In genomic region chr17:15171433-15172047, GRCh38 we compare ENCODE assay signal across 8 cellular contexts.
DNase-seq lines count a peak whose midpoint lies in the region; ATAC-seq lines count a peak whose summit lies in the region.

No MANE protein-coding gene starts in this region.

- no peak overlapping the region for H3K4ac ChIP-seq in trophoblast cell (ENCODE audit: low read depth, low read length)

- no peak overlapping the region for H3K18ac ChIP-seq in trophoblast cell (ENCODE audit: low read length)

- no peak overlapping the region for H2AK5ac ChIP-seq in trophoblast cell (ENCODE audit: low read length)

- DNase-seq in C1 segment of cervical spinal cord (lab: John Stamatoyannopoulos, UW) (peak in 11 of 14 donors; percentile 4 to 64 (median 18)), GM19238 (ENCODE audit: insufficient read length, low spot score) (peak; percentile 10), MV-4-11 (lab: John Stamatoyannopoulos, UW) (peak; percentile 55), Right ventricle myocardium superior (peak; percentile 75), trophoblast cell (peak; percentile 61 to 79), GDM1 (lab: John Stamatoyannopoulos, UW) (no peak)

- H3K27me3 Mint-ChIP-seq in activated T-helper 17 cell treated with anti-CD3 and anti-CD28 coated beads, Interleukin-2, amount 50 U/mL, for 72 hours, result peaks cover 16% of the 10 kb centered on the region

- H3K4me3 ChIP-seq in trophoblast cell (ENCODE audit: low read depth, low read length), result no peak overlapping the region

- H3K27ac ChIP-seq in trophoblast cell (ENCODE audit: low read depth, low read length), result no peak overlapping the region

- ATAC-seq in activated T-helper 17 cell treated with anti-CD3 and anti-CD28 coated beads, Interleukin-2, amount 50 U/mL, for 72 hours (replicated peaks), result peak; percentile 31
- ATAC-seq in Right ventricle myocardium superior (ENCODE audit: poor library complexity) (peak; percentile 96), GM19035 (IDR thresholded peaks at IDR 0.05; ENCODE audit: unreplicated experiment) (no peak)

- WGBS in trophoblast cell (ENCODE audit: extremely low coverage, insufficient coverage, insufficient read length), result no CpG with 5 or more reads among the region's 7 CpGs

- H2BK120ac ChIP-seq in trophoblast cell (ENCODE audit: insufficient read depth, low read length, poor library complexity), result no peak overlapping the region

- H3K4me1 Mint-ChIP-seq in activated T-helper 17 cell treated with anti-CD3 and anti-CD28 coated beads, Interleukin-2, amount 50 U/mL, for 72 hours, result no peaks in the 10 kb centered on the region

- H2AFZ ChIP-seq in trophoblast cell (ENCODE audit: insufficient read depth, low read length, poor library complexity), result no peak overlapping the region

- no peak overlapping the region for H4K12ac ChIP-seq in trophoblast cell (ENCODE audit: low read depth, low read length)

- no peak overlapping the region for H4K91ac ChIP-seq in trophoblast cell (ENCODE audit: low read depth, low read length)

- H3K14ac ChIP-seq in trophoblast cell (ENCODE audit: low read length), result no peak overlapping the region

- H3K4me2 ChIP-seq in trophoblast cell (ENCODE audit: low read length), result no peak overlapping the region

- H3K23ac ChIP-seq in trophoblast cell (ENCODE audit: low read length), result no peak overlapping the region

- H3K79me1 ChIP-seq in trophoblast cell (ENCODE audit: low read length), result no peaks in the 10 kb centered on the region

- H3K4me3 Mint-ChIP-seq in activated T-helper 17 cell treated with anti-CD3 and anti-CD28 coated beads, Interleukin-2, amount 50 U/mL, for 72 hours, result no peak overlapping the region

- no peak overlapping the region for H3K27ac Mint-ChIP-seq in activated T-helper 17 cell treated with anti-CD3 and anti-CD28 coated beads, Interleukin-2, amount 50 U/mL, for 72 hours

- H3K9ac ChIP-seq in trophoblast cell (ENCODE audit: low read length), result no peak overlapping the region

- no peak overlapping the region for H2BK12ac ChIP-seq in trophoblast cell (ENCODE audit: low read length)

- intact Hi-C loops in Right ventricle myocardium superior (cut with DNase I), result loop anchor here (5.0 kb wide), 1 partner anchor 234 kb away; no protein-coding TSS in a partner anchor

- no peaks in the 10 kb centered on the region for H3K36me3 Mint-ChIP-seq in activated T-helper 17 cell treated with anti-CD3 and anti-CD28 coated beads, Interleukin-2, amount 50 U/mL, for 72 hours (ENCODE audit: low read depth)

- no peaks in the 10 kb centered on the region for H3K79me2 ChIP-seq in trophoblast cell (ENCODE audit: control insufficient read depth, insufficient read depth, low read length, poor library complexity)

- peaks cover 1% of the 10 kb centered on the region for H3K9me3 ChIP-seq in trophoblast cell (ENCODE audit: insufficient read depth, low read depth, low read length)

- no peaks in the 10 kb centered on the region for H3K36me3 ChIP-seq in trophoblast cell (ENCODE audit: control insufficient read depth in 1 of 2, insufficient read depth in 2 of 2, low read length in 2 of 2)

- H2BK5ac ChIP-seq in trophoblast cell (ENCODE audit: low read depth, low read length, poor library complexity), result no peak overlapping the region

- no peak overlapping the region for H4K8ac ChIP-seq in trophoblast cell (ENCODE audit: low read depth, low read length)

- peaks cover 0 to 3% of the 10 kb centered on the region in 2 experiments for H3K4me1 ChIP-seq in trophoblast cell (ENCODE audit: control insufficient read depth in 1 of 2, insufficient read depth in 2 of 2, low read length in 2 of 2)

- H3K9me3 Mint-ChIP-seq in activated T-helper 17 cell treated with anti-CD3 and anti-CD28 coated beads, Interleukin-2, amount 50 U/mL, for 72 hours, result no peaks in the 10 kb centered on the region

- H3K27me3 ChIP-seq in trophoblast cell (ENCODE audit: insufficient read depth, low read length), result no peaks in the 10 kb centered on the region
